ENCODE assay signal across 8 cellular contexts in genomic region chr10:5665380-5666323, GRCh38. TPM values are rescaled to one million over a fixed set of nuclear protein-coding genes. Genes with fewer than 3 reads are reported as not detected.
A peak's percentile ranks its signal among the peaks of the same experiment; 100 is the strongest.
DNase-seq lines count a peak whose midpoint lies in the region; ATAC-seq and TF ChIP-seq lines count a peak whose summit lies in the region.

No MANE protein-coding gene starts in this region.

- no peaks in the 10 kb centered on the region for H3K36me3 ChIP-seq in endodermal cell (ENCODE audit: control insufficient read depth, insufficient read depth, low read length)
- H3K36me3 ChIP-seq in muscle layer of colon (ENCODE audit: insufficient read depth, low read length), result no peaks in the 10 kb centered on the region

- H3K27me3 Mint-ChIP-seq in endodermal cell (ENCODE audit: insufficient read depth), result peaks cover 4% of the 10 kb centered on the region

- no peaks in the 10 kb centered on the region for H3K36me3 Mint-ChIP-seq in endodermal cell (ENCODE audit: low read depth)

- no peak overlapping the region for H3K27ac ChIP-seq in endodermal cell (ENCODE audit: low read depth, low read length)
- peak overlapping the region; percentile 62 for H3K27ac ChIP-seq in muscle layer of colon (ENCODE audit: low read depth, low read length)

- ATAC-seq in HG02852 (IDR thresholded peaks at IDR 0.05; ENCODE audit: unreplicated experiment) (peak; percentile 25), GM18517 (IDR thresholded peaks at IDR 0.05; ENCODE audit: unreplicated experiment) (no peak), GM21526 (IDR thresholded peaks at IDR 0.05; ENCODE audit: low FRiP score, unreplicated experiment) (no peak)

- no peaks in the 10 kb centered on the region for H3K4me1 ChIP-seq in endodermal cell (ENCODE audit: control insufficient read depth, insufficient read depth, low read length)
- H3K4me1 ChIP-seq in muscle layer of colon (ENCODE audit: insufficient read depth, low read length), result peaks cover 15% of the 10 kb centered on the region

- peaks cover 13% of the 10 kb centered on the region for H3K4me1 Mint-ChIP-seq in endodermal cell

- peak; percentile 33 for DNase-seq in SK-N-DZ (ENCODE audit: low spot score)
- DNase-seq in endodermal cell, result no peak
- DNase-seq in SHP77 treated with DMSO at 0.1 percent for 48 hours (lab: John Stamatoyannopoulos, UW), result no peak

- no peaks in the 10 kb centered on the region for H3K27me3 ChIP-seq in endodermal cell (ENCODE audit: control insufficient read depth, insufficient read depth, low read length, poor library complexity, severe bottlenecking)
- H3K27me3 ChIP-seq in muscle layer of colon (ENCODE audit: control insufficient read depth in 1 of 2, insufficient read depth in 2 of 2, low read length in 2 of 2), result no peaks in the 10 kb centered on the region

- H3K9ac ChIP-seq in endodermal cell (ENCODE audit: extremely low read depth, low read length, poor library complexity, severe bottlenecking) (peak overlapping the region; percentile 59), muscle layer of colon (ENCODE audit: low read length) (no peak overlapping the region)

- no peaks in the 10 kb centered on the region for H3K9me3 ChIP-seq in endodermal cell (ENCODE audit: control insufficient read depth, low read length)
- no peaks in the 10 kb centered on the region for H3K9me3 ChIP-seq in muscle layer of colon (ENCODE audit: low read length)

- H3K27ac Mint-ChIP-seq in endodermal cell, result peak overlapping the region; percentile 39

- 11% methylated on average over 14 to 43 of the region's 43 CpGs for WGBS in endodermal cell (ENCODE audit: insufficient coverage in 1 of 2, insufficient read length in 1 of 2), 2 experiments

- no peak for TF ChIP-seq CTCF in endodermal cell (conservative IDR thresholded peaks at IDR 0.05)

- H3K9me3 Mint-ChIP-seq in endodermal cell, result no peaks in the 10 kb centered on the region

- H3K4me3 ChIP-seq in GM08714 (ENCODE audit: low read length) (peak overlapping the region; percentile 51; the same call in 1 of the 2 replicates), endodermal cell (ENCODE audit: low read length) (peak overlapping the region; percentile 90), muscle layer of colon (ENCODE audit: low read depth in 1 of 2, low read length in 2 of 2) (peak overlapping the region; percentile 38 to 71)

- peak overlapping the region; percentile 75 for H3K4me3 Mint-ChIP-seq in endodermal cell

RNA-seq across cellular contexts. Expression of gene ASB13, which starts 0.7 kb away (rescaled TPM):
- 48.1 and 53.9 TPM in 2 replicates for polyA plus RNA-seq in SK-N-DZ (2014; cell fraction: cytosol; rRNA removed)
- 26.5 and 30.3 TPM in 2 replicates for polyA plus RNA-seq in SK-N-DZ (2014; cell fraction: nucleus; rRNA removed)
- total RNA-seq in endodermal cell, result 10 to 100 TPM; 12.8 to 13.5 TPM
- 8.4 TPM for polyA plus RNA-seq in endodermal cell (2013, experiment 1 of 2)
- 10.6 TPM for polyA plus RNA-seq in endodermal cell (2013, experiment 2 of 2)

RNA-seq across cellular contexts. Expression of gene TASOR2, which starts 19.0 kb away (rescaled TPM):
- polyA plus RNA-seq in SK-N-DZ (2014; cell fraction: cytosol; rRNA removed), result 36.2 and 60.1 TPM in 2 replicates
- 162 and 204 TPM in 2 replicates for polyA plus RNA-seq in SK-N-DZ (2014; cell fraction: nucleus; rRNA removed)
- total RNA-seq in endodermal cell, result 10 to 100 TPM; 47.1 to 53.0 TPM
- 29.3 TPM for polyA plus RNA-seq in endodermal cell (2013, experiment 1 of 2)
- polyA plus RNA-seq in endodermal cell (2013, experiment 2 of 2), result 29.4 TPM
